8 cellular contexts compared by ENCODE assay signal in the genomic region with DNA sequence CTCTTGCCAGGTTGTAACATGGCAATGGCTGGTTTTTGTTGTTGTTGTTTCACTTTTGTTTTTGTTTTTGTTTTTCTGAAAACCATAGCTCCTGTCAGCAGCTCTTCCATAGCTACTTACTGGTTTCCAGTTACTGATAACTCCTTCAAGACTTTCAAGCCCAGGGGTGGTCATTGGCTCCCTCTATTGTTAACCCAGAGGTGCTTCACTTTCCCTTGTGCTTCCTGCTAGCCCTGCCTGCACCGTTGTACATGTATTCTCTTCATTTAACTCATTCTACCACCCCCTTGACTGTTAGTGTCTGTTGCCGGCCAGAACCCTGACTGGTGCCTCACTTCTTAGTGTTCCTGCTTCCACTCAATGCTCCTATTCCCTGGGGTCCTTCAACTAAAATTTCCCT. TPM values are rescaled to one million over a fixed set of nuclear protein-coding genes. Genes with fewer than 3 reads are reported as not detected.
A peak's percentile ranks its signal among the peaks of the same experiment; 100 is the strongest.
DNase-seq lines count a peak whose midpoint lies in the region; ATAC-seq, FAIRE-seq and TF ChIP-seq lines count a peak whose summit lies in the region.

No MANE protein-coding gene starts in this region.

- H3K9me3 ChIP-seq in effector memory CD4-positive, alpha-beta T cell (ENCODE audit: control insufficient read depth, low read length): no peaks in the 10 kb centered on the region

- no peak for TF ChIP-seq POLR2A in GM12891 (IDR thresholded peaks at IDR 0.05; ENCODE audit: low read depth, low read length)
- TF ChIP-seq POLR2A in H54 (IDR thresholded peaks at IDR 0.05; ENCODE audit: low read depth, low read length): no peak

- no peaks in the 10 kb centered on the region for H3K36me3 ChIP-seq in effector memory CD4-positive, alpha-beta T cell (ENCODE audit: control insufficient read depth, insufficient read depth, low read length)

- H3K27ac ChIP-seq in VCaP: no peak overlapping the region
- H3K27ac ChIP-seq in effector memory CD4-positive, alpha-beta T cell (ENCODE audit: insufficient read depth, low read length, poor library complexity, severe bottlenecking): peak overlapping the region; percentile 2

- H3K4me1 ChIP-seq in effector memory CD4-positive, alpha-beta T cell (ENCODE audit: control insufficient read depth, insufficient read depth, low read length, poor library complexity, severe bottlenecking): peaks cover 22% of the 10 kb centered on the region

- no peak for ATAC-seq in omental fat pad (ENCODE audit: low FRiP score)

- no peak overlapping the region for H3K4me3 ChIP-seq in effector memory CD4-positive, alpha-beta T cell (ENCODE audit: insufficient read depth, low read depth, low read length, poor library complexity, severe bottlenecking)

- H3K27me3 ChIP-seq in effector memory CD4-positive, alpha-beta T cell (replicated peaks; ENCODE audit: control insufficient read depth, insufficient read depth, low read length, poor library complexity, severe bottlenecking): no peaks in the 10 kb centered on the region

- TF ChIP-seq CTCF in VCaP (conservative IDR thresholded peaks at IDR 0.05) (peak; percentile 37), omental fat pad (IDR thresholded peaks at IDR 0.05) (no peak)

- no peak for DNase-seq in GM12891 (ENCODE audit: insufficient read length, low spot score)
- DNase-seq in H54 (ENCODE audit: insufficient read length, low spot score): peak; percentile 1
- peak; percentile 12 for DNase-seq in LoVo (ENCODE audit: low spot score)
- peak; percentile 33 to 49 (median 34) for DNase-seq in effector memory CD4-positive, alpha-beta T cell
- peak; percentile 23 to 51 for DNase-seq in stimulated activated CD8-positive, alpha-beta memory T cell treated with anti-CD3 and anti-CD28 coated beads, Interleukin-7, amount 100 ng/mL, for 4 hours (ENCODE audit: low read depth in 2 of 2)
- no peak for DNase-seq in NCI-H2227 (lab: John Stamatoyannopoulos, UW; ENCODE audit: unreplicated experiment)
- no peak for DNase-seq in omental fat pad (ENCODE audit: low spot score)

- peak; percentile 70 for FAIRE-seq in GM12891 (lab: Jason Lieb, UNC)
- FAIRE-seq in H54 (lab: Jason Lieb, UNC): no peak

TF ChIP-seq in GM12891, 5 proteins besides CTCF, POLR2A, EP300 and RAD21:
- TF ChIP-seq POLR2AphosphoS5 (IDR thresholded peaks at IDR 0.05; ENCODE audit: low read depth, low read length) (no peak), PAX5 (IDR thresholded peaks at IDR 0.05; ENCODE audit: insufficient read depth, low read length, severe bottlenecking) (no peak), TAF1 (IDR thresholded peaks at IDR 0.05; ENCODE audit: low read depth, low read length) (no peak), POU2F2 (IDR thresholded peaks at IDR 0.05; ENCODE audit: low read depth, low read length) (no peak)

RNA-seq across cellular contexts. Expression of a gene that starts 4.2 kb away (rescaled TPM):
- 0.32 TPM for polyA plus RNA-seq in GM12891 (2012; ENCODE audit: low read depth, missing spikeins)
- total RNA-seq in omental fat pad: 1 to 10 TPM in 2 of 4 donors, under 1 TPM in 2; 0.84 to 2.7 (median 1.2) TPM

Comparison
In these comparisons a context has a peak if more than half of its experiments do, and no peak if none do; other contexts are left out.
1. DNase-seq: peak in H54 (single experiment), LoVo (single experiment), effector memory CD4-positive, alpha-beta T cell (3 of 3) and stimulated activated CD8-positive, alpha-beta memory T cell treated with anti-CD3 and anti-CD28 coated beads, Interleukin-7, amount 100 ng/mL, for 4 hours (2 of 2); none in GM12891 (single experiment), NCI-H2227 (single experiment) and omental fat pad (single experiment).